In genomic region chr22:23086263-23086662, GRCh38 we compare ENCODE assay signal across 28 cellular contexts. TPM values are rescaled to one million over a fixed set of nuclear protein-coding genes. Genes with fewer than 3 reads are reported as not detected.
"Had no signal": no experiment of that assay in that cellular context is flagged by ENCODE, and none has a peak within 500 bp of the region (broad histone marks: within the 10 kb centered on the region; RNA-seq: fewer than 3 reads in every experiment).

No MANE protein-coding gene starts in this region.

- H3K4me3 ChIP-seq: coronary artery, lung, mucosa of descending colon, smooth muscle cell, stomach, testis, tibial artery had no signal

- H3K9ac ChIP-seq: parathyroid adenoma had no signal

- H3K27ac ChIP-seq: coronary artery, parathyroid adenoma, testis, tibial artery had no signal

- H3K27me3 ChIP-seq: stomach, testis, tibial artery had no signal

- H2AFZ ChIP-seq: parathyroid adenoma had no signal

- H3K79me2 ChIP-seq: parathyroid adenoma had no signal

- H3K9me3 ChIP-seq: mucosa of descending colon, stomach, testis, tibial artery had no signal

- H3K4me2 ChIP-seq: smooth muscle cell had no signal

- ATAC-seq: effector memory CD8-positive, alpha-beta T cell; mucosa of descending colon; natural killer cell treated with Interleukin-12 subunit alpha and Interleukin-12 subunit beta and Interleukin-15 and Interleukin-18, amount 100 ng/mL, for 72 hours; sciatic nerve had no signal

- H3K4me3 Mint-ChIP-seq: effector memory CD8-positive, alpha-beta T cell; mesothelial cell of epicardium; natural killer cell treated with Interleukin-12 subunit alpha and Interleukin-12 subunit beta and Interleukin-15 and Interleukin-18, amount 100 ng/mL, for 72 hours; neural crest cell; type B pancreatic cell had no signal

- H3K9me3 Mint-ChIP-seq: effector memory CD8-positive, alpha-beta T cell; mesothelial cell of epicardium; naive B cell; natural killer cell treated with Interleukin-12 subunit alpha and Interleukin-12 subunit beta and Interleukin-15 and Interleukin-18, amount 100 ng/mL, for 72 hours; neural crest cell; type B pancreatic cell had no signal

- FAIRE-seq: frontal cortex, keratinocyte, urothelium cell line had no signal

- H3K27ac Mint-ChIP-seq: mesothelial cell of epicardium; natural killer cell treated with Interleukin-12 subunit alpha and Interleukin-12 subunit beta and Interleukin-15 and Interleukin-18, amount 100 ng/mL, for 72 hours; progenitor cell of endocrine pancreas; type B pancreatic cell had no signal

- H3K36me3 Mint-ChIP-seq: mesothelial cell of epicardium; naive B cell; natural killer cell treated with Interleukin-12 subunit alpha and Interleukin-12 subunit beta and Interleukin-15 and Interleukin-18, amount 100 ng/mL, for 72 hours; type B pancreatic cell had no signal

- H3K36me3 ChIP-seq: tibial artery had no signal

- DNase-seq: effector memory CD8-positive, alpha-beta T cell; mesenchymal stem cell; mucosa of descending colon; naive B cell; stimulated activated CD4-positive, alpha-beta T cell treated with anti-CD3 and anti-CD28 coated beads, Interleukin-12 subunit alpha, Interleukin-12 subunit beta, amount 100 ng/mL, for 4 hours; stimulated activated CD4-positive, alpha-beta T cell treated with anti-CD3 and anti-CD28 coated beads, Interleukin-1b, Interleukin-23, amount 100 ng/mL, for 48 hours; stimulated activated CD4-positive, alpha-beta T cell treated with anti-CD3 and anti-CD28 coated beads, Interleukin-4, amount 100 ng/mL, for 1 hour; stimulated activated CD8-positive, alpha-beta memory T cell treated with anti-CD3 and anti-CD28 coated beads, Interleukin-4, amount 100 ng/mL, for 48 hours; stimulated activated naive CD4-positive, alpha-beta T cell treated with Interleukin-2 at 50 U/mL for 16 hours; stomach; testis; tibial artery had no signal

- H3K27me3 Mint-ChIP-seq: naive B cell; natural killer cell treated with Interleukin-12 subunit alpha and Interleukin-12 subunit beta and Interleukin-15 and Interleukin-18, amount 100 ng/mL, for 72 hours; progenitor cell of endocrine pancreas; type B pancreatic cell had no signal

- H3K4me1 ChIP-seq: parathyroid adenoma, testis, tibial artery had no signal

RNA-seq across cellular contexts. Expression of gene RSPH14, which starts 55.5 kb away (rescaled TPM):
- total RNA-seq: natural killer cell treated with Interleukin-12 subunit alpha and Interleukin-12 subunit beta and Interleukin-15 and Interleukin-18, amount 100 ng/mL, for 72 hours; osteoblast; smooth muscle cell; stomach; subcutaneous adipose tissue had no signal
- polyA plus RNA-seq: keratinocyte, liver had no signal
